Comparison of ENCODE assay signal across 26 cellular contexts in genomic region chr21:15124731-15125130, GRCh38.
"Had no signal": no experiment of that assay in that cellular context is flagged by ENCODE, and none has a peak within 500 bp of the region (broad histone marks: within the 10 kb centered on the region; RNA-seq: fewer than 3 reads in every experiment).

No MANE protein-coding gene starts in this region.

- H3K27me3 ChIP-seq: colonic mucosa, dorsolateral prefrontal cortex, esophagus muscularis mucosa, esophagus squamous epithelium, foreskin keratinocyte, gastrocnemius medialis, gastroesophageal sphincter, heart left ventricle, heart right ventricle had no signal

- H3K4me3 ChIP-seq: colonic mucosa, coronary artery, dorsolateral prefrontal cortex, esophagus muscularis mucosa, esophagus squamous epithelium, gastrocnemius medialis, gastroesophageal sphincter, heart left ventricle, heart right ventricle had no signal

- ATAC-seq: effector memory CD8-positive, alpha-beta T cell; esophagus mucosa; foreskin keratinocyte; gastrocnemius medialis; gastroesophageal sphincter; heart left ventricle; heart right ventricle had no signal

- H3K36me3 ChIP-seq: colonic mucosa, esophagus muscularis mucosa, esophagus squamous epithelium, gastrocnemius medialis, gastroesophageal sphincter, heart left ventricle, heart right ventricle had no signal

- H3K27ac ChIP-seq: colonic mucosa, coronary artery, dorsolateral prefrontal cortex, epithelial cell of prostate, esophagus muscularis mucosa, esophagus squamous epithelium, foreskin keratinocyte, gastrocnemius medialis, gastroesophageal sphincter, heart left ventricle, heart right ventricle had no signal

- FAIRE-seq: endothelial cell of umbilical vein, frontal cortex had no signal

- DNase-seq: colonic mucosa; cortex of kidney; dermis blood vessel endothelial cell; dorsolateral prefrontal cortex; effector CD4-positive, alpha-beta T cell; effector CD8-positive, alpha-beta T cell; effector memory CD4-positive, alpha-beta T cell; effector memory CD8-positive, alpha-beta T cell; endodermal cell; erythroblast; esophagus squamous epithelium; foreskin fibroblast; foreskin melanocyte; gastrocnemius medialis; glutamatergic neuron; head of caudate nucleus; heart left ventricle; heart right ventricle had no signal

- H3K4me1 ChIP-seq: colonic mucosa, foreskin keratinocyte had no signal

- H3K9me3 ChIP-seq: colonic mucosa, esophagus muscularis mucosa, esophagus squamous epithelium, gastrocnemius medialis, gastroesophageal sphincter, heart left ventricle, heart right ventricle had no signal
